ENCODE assay signal across 15 cellular contexts in the genomic region with DNA sequence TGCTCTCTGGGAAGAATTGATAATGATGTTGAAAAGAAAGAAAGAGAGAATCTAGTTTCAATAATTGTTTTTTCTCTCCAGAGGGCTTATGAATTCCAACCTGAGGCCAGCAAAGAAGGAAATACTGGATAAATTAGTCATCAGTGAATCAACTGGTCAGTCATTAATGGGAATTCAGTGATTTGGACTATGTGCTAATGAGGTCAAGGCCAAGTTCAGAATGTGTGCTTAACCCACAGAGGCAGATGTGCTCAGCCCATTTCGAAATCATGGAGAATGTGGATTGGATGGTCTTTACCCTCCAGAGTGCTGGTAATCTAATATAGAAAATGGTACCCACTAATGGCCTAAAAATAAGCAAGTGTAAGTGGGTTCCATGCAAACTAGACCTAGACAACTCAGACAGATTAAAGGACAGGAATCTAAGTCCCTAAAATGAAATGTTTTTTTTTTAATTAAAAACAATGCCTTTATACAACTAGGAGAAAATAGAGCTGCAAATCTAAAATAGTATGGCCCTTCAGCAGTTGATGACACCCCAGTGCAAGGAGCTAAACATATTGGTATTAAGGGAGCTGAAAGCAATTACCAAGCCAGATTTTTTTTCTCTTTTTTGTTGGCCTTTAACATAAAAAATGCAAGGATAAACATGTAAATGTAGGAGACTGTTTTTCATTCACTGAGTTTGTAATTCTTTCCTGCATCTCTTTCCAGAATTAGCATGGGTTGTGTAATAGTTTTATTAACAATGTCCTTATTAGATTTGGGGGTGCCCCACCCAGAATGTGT.
A peak's percentile ranks its signal among the peaks of the same experiment; 100 is the strongest.
DNase-seq lines count a peak whose midpoint lies in the region; ATAC-seq, FAIRE-seq and TF ChIP-seq lines count a peak whose summit lies in the region.
"Had no signal": no experiment of that assay in that cellular context is flagged by ENCODE, and none has a peak within 500 bp of the region (broad histone marks: within the 10 kb centered on the region; RNA-seq: fewer than 3 reads in every experiment).

No MANE protein-coding gene starts in this region.

- no peak overlapping the region for H3K4me3 ChIP-seq in bronchial epithelial cell (ENCODE audit: low read depth, low read length)
- no peak overlapping the region for H3K4me3 ChIP-seq in left lung
- H3K4me3 ChIP-seq: stomach had no signal

- H3K4me1 Mint-ChIP-seq in stimulated activated naive B cell treated with anti-CD40 and anti-IgM and Interleukin-4, amounts not matched to agents 10 μg/mL and 1 μg/mL and 100 μg/mL, for 72 hours = no peaks in the 10 kb centered on the region
- no peaks in the 10 kb centered on the region for H3K4me1 Mint-ChIP-seq in activated T-helper 17 cell treated with anti-CD3 and anti-CD28 coated beads, Interleukin-2, amount 50 U/mL, for 72 hours

- no peak overlapping the region for H3K27ac Mint-ChIP-seq in stimulated activated naive B cell treated with anti-CD40 and anti-IgM and Interleukin-4, amounts not matched to agents 10 μg/mL and 1 μg/mL and 100 μg/mL, for 72 hours
- no peak overlapping the region for H3K27ac Mint-ChIP-seq in activated T-helper 17 cell treated with anti-CD3 and anti-CD28 coated beads, Interleukin-2, amount 50 U/mL, for 72 hours

- H3K27ac ChIP-seq in left lung = no peak overlapping the region
- H3K27ac ChIP-seq: C4-2B, stomach had no signal

- ATAC-seq in left lung = peak; percentile 33
- ATAC-seq in stimulated activated naive B cell treated with anti-CD40 and anti-IgM and Interleukin-4, amounts not matched to agents 10 μg/mL and 1 μg/mL and 100 μg/mL, for 72 hours (replicated peaks) = no peak
- no peak for ATAC-seq in activated T-helper 17 cell treated with anti-CD3 and anti-CD28 coated beads, Interleukin-2, amount 50 U/mL, for 72 hours (replicated peaks)
- ATAC-seq: Right ventricle myocardium inferior had no signal

- H3K9me3 Mint-ChIP-seq in stimulated activated naive B cell treated with anti-CD40 and anti-IgM and Interleukin-4, amounts not matched to agents 10 μg/mL and 1 μg/mL and 100 μg/mL, for 72 hours = peaks cover 15 to 18% of the 10 kb centered on the region in 2 donors
- H3K9me3 Mint-ChIP-seq in activated T-helper 17 cell treated with anti-CD3 and anti-CD28 coated beads, Interleukin-2, amount 50 U/mL, for 72 hours = peaks cover 5% of the 10 kb centered on the region

- no peak overlapping the region for H3K4me3 Mint-ChIP-seq in stimulated activated naive B cell treated with anti-CD40 and anti-IgM and Interleukin-4, amounts not matched to agents 10 μg/mL and 1 μg/mL and 100 μg/mL, for 72 hours
- no peak overlapping the region for H3K4me3 Mint-ChIP-seq in activated T-helper 17 cell treated with anti-CD3 and anti-CD28 coated beads, Interleukin-2, amount 50 U/mL, for 72 hours

- no peak for FAIRE-seq in bronchial epithelial cell (lab: Jason Lieb, UNC)

- no peaks in the 10 kb centered on the region for H3K4me1 ChIP-seq in left lung
- H3K4me1 ChIP-seq: stomach had no signal

- no peaks in the 10 kb centered on the region for H3K27me3 Mint-ChIP-seq in stimulated activated naive B cell treated with anti-CD40 and anti-IgM and Interleukin-4, amounts not matched to agents 10 μg/mL and 1 μg/mL and 100 μg/mL, for 72 hours
- peaks cover 3% of the 10 kb centered on the region for H3K27me3 Mint-ChIP-seq in activated T-helper 17 cell treated with anti-CD3 and anti-CD28 coated beads, Interleukin-2, amount 50 U/mL, for 72 hours

- no peak for TF ChIP-seq CTCF in bronchial epithelial cell (IDR thresholded peaks at IDR 0.05; ENCODE audit: insufficient read depth, low read length, severe bottlenecking)
- no peak for TF ChIP-seq CTCF in left lung (IDR thresholded peaks at IDR 0.05)

- DNase-seq in AG20443 (ENCODE audit: low spot score) = peak; percentile 78
- DNase-seq in LHCN-M2 (ENCODE audit: low read depth) = peak; percentile 93
- peak; percentile 57 for DNase-seq in bronchial epithelial cell (ENCODE audit: low read depth)
- no peak for DNase-seq in left lung
- DNase-seq in stimulated activated naive B cell treated with anti-CD40 and anti-IgM and Interleukin-4, amounts not matched to agents 10 μg/mL and 1 μg/mL and 100 μg/mL, for 72 hours = no peak
- no peak for DNase-seq in DMS153 treated with DMSO at 0.1 percent for 48 hours (lab: John Stamatoyannopoulos, UW; ENCODE audit: unreplicated experiment)
- DNase-seq in DMS79 treated with DMSO at 0.1 percent for 48 hours (lab: John Stamatoyannopoulos, UW) = no peak
- DNase-seq: anterior cingulate cortex; MM.1S; NCI-H446; stimulated activated CD4-positive, alpha-beta T cell treated with anti-CD3 and anti-CD28 coated beads, Interleukin-2, amount 100 ng/mL, for 48 hours; stomach had no signal

- peaks cover 0 to 5% of the 10 kb centered on the region in 2 donors for H3K9me3 ChIP-seq in left lung

- H3K36me3 ChIP-seq in bronchial epithelial cell (ENCODE audit: control insufficient read depth, insufficient read depth, low read length) (no peaks in the 10 kb centered on the region), left lung (no peaks in the 10 kb centered on the region)
- H3K36me3 ChIP-seq: stomach had no signal

- intact Hi-C loops in left lung (cut with DNase I) = no loop called here

- H3K27me3 ChIP-seq in bronchial epithelial cell (ENCODE audit: control insufficient read depth, insufficient read depth, low read length) (no peaks in the 10 kb centered on the region), left lung (no peaks in the 10 kb centered on the region)
- H3K27me3 ChIP-seq: stomach had no signal

- no peaks in the 10 kb centered on the region for H3K36me3 Mint-ChIP-seq in stimulated activated naive B cell treated with anti-CD40 and anti-IgM and Interleukin-4, amounts not matched to agents 10 μg/mL and 1 μg/mL and 100 μg/mL, for 72 hours
- H3K36me3 Mint-ChIP-seq in activated T-helper 17 cell treated with anti-CD3 and anti-CD28 coated beads, Interleukin-2, amount 50 U/mL, for 72 hours (ENCODE audit: low read depth) = no peaks in the 10 kb centered on the region

Comparison
In these comparisons a context has a peak if more than half of its experiments do, and no peak if none do; other contexts are left out.
1. DNase-seq: peak in AG20443 (single experiment), LHCN-M2 (single experiment) and bronchial epithelial cell (single experiment); none in left lung (0 of 2), stimulated activated naive B cell treated with anti-CD40 and anti-IgM and Interleukin-4, amounts not matched to agents 10 μg/mL and 1 μg/mL and 100 μg/mL, for 72 hours (single experiment), DMS153 treated with DMSO at 0.1 percent for 48 hours (single experiment) and DMS79 treated with DMSO at 0.1 percent for 48 hours (single experiment).